Comparison of ENCODE assay signal across 8 cellular contexts in genomic region chr5:134005415-134006118, GRCh38. TPM values are rescaled to one million over a fixed set of nuclear protein-coding genes. Genes with fewer than 3 reads are reported as not detected.
DNase-seq lines count a peak whose midpoint lies in the region; ATAC-seq and TF ChIP-seq lines count a peak whose summit lies in the region.

No MANE protein-coding gene starts in this region.

- H3K4me3 ChIP-seq in subcutaneous abdominal adipose tissue (ENCODE audit: low read depth in 1 of 5, low read length in 5 of 5): peak overlapping the region; percentile 67 to 82 (median 80)

- DNase-seq in EH (ENCODE audit: low read depth): peak; percentile 27
- DNase-seq in HuH-7 (ENCODE audit: low spot score): peak; percentile 44
- no peak for DNase-seq in cerebellar cortex (ENCODE audit: low spot score)

- H3K4me1 Mint-ChIP-seq in brain: peaks cover 63% of the 10 kb centered on the region

- H3K27me3 Mint-ChIP-seq in brain: peaks cover 2% of the 10 kb centered on the region

- H3K9ac ChIP-seq in subcutaneous abdominal adipose tissue (ENCODE audit: low read length in 5 of 5): peak overlapping the region; percentile 77 to 87 (median 82)

- no peaks in the 10 kb centered on the region for H3K9me3 Mint-ChIP-seq in brain

- H3K36me3 ChIP-seq in subcutaneous abdominal adipose tissue (ENCODE audit: control insufficient read depth in 5 of 5, insufficient read depth in 5 of 5, low read length in 5 of 5): peaks cover 0 to 7% (median 5%) of the 10 kb centered on the region in 5 donors

- H3K27ac Mint-ChIP-seq in brain: peak overlapping the region; percentile 97 to 99 (median 98)

- ATAC-seq in HG02610 (IDR thresholded peaks at IDR 0.05; ENCODE audit: unreplicated experiment) (no peak), HG03159 (IDR thresholded peaks at IDR 0.05; ENCODE audit: unreplicated experiment) (no peak)

- H3K9me3 ChIP-seq in subcutaneous abdominal adipose tissue (ENCODE audit: control insufficient read depth in 5 of 5, low read length in 5 of 5): no peaks in the 10 kb centered on the region

- peak overlapping the region; percentile 89 to 93 (median 93) for H3K4me3 Mint-ChIP-seq in brain

- H3K27me3 ChIP-seq in layer of hippocampus (ENCODE audit: control insufficient read depth, insufficient read depth, low read length): no peaks in the 10 kb centered on the region
- H3K27me3 ChIP-seq in subcutaneous abdominal adipose tissue (ENCODE audit: control insufficient read depth in 5 of 5, insufficient read depth in 4 of 5, low read length in 5 of 5): no peaks in the 10 kb centered on the region

- peaks cover 16% of the 10 kb centered on the region for H3K36me3 Mint-ChIP-seq in brain

- no peak for TF ChIP-seq CTCF in brain (conservative IDR thresholded peaks at IDR 0.05)

- H3K4me1 ChIP-seq in subcutaneous abdominal adipose tissue (ENCODE audit: control insufficient read depth in 5 of 5, insufficient read depth in 5 of 5, low read length in 5 of 5): peaks cover 8 to 42% (median 35%) of the 10 kb centered on the region in 5 donors

- H3K27ac ChIP-seq in layer of hippocampus (ENCODE audit: low read depth, low read length) (peak overlapping the region; percentile 97), subcutaneous abdominal adipose tissue (ENCODE audit: low read depth, low read length) (peak overlapping the region; percentile 98)

RNA-seq across cellular contexts. Expression of gene VDAC1, which starts 0.8 kb away (rescaled TPM):
- polyA plus RNA-seq in brain (ENCODE audit: insufficient read depth, low read depth, low replicate concordance): 174 TPM

RNA-seq across cellular contexts. Expression of gene C5orf15, which starts 37.1 kb away (rescaled TPM):
- polyA plus RNA-seq in brain (ENCODE audit: insufficient read depth, low read depth, low replicate concordance): 28.7 TPM
